Comparison of ENCODE assay signal across 16 cellular contexts in the genomic region with DNA sequence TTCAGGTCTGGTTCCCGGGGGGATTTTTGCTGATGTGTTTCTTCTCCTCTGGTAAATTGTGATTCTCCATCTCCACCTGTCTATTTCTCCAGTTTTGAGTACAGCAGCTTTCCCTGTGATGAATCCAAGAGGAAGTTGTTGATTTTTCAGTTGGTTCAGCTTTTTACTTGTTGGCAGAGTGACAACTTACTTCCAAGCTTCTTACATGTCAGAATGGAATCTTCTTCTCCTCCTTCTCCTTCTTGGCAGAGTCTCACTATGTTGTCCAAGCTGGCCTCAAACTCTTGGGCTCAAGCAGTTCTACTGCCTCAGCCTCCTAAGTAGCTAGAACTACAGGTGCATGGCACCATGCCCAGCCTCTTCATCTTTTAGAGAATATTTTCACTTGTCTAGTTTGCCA. TPM values are rescaled to one million over a fixed set of nuclear protein-coding genes. Genes with fewer than 3 reads are reported as not detected.
"Had no signal": no experiment of that assay in that cellular context is flagged by ENCODE, and none has a peak within 500 bp of the region (broad histone marks: within the 10 kb centered on the region; RNA-seq: fewer than 3 reads in every experiment).

No MANE protein-coding gene starts in this region.

- H3K4me3 ChIP-seq: adrenal gland, esophagus muscularis mucosa, neural progenitor cell, tibial nerve had no signal

- H3K9me3 ChIP-seq: adrenal gland, esophagus muscularis mucosa, tibial nerve had no signal

- H2AFZ ChIP-seq: neural progenitor cell had no signal

- H3K27ac ChIP-seq: adrenal gland, brain microvascular endothelial cell, neural progenitor cell, tibial nerve had no signal

- H3K4me2 ChIP-seq: neural progenitor cell had no signal

- H3K36me3 ChIP-seq: adrenal gland, brain microvascular endothelial cell, esophagus muscularis mucosa, neural progenitor cell, tibial nerve had no signal

- H3K4me1 ChIP-seq: adrenal gland, neural progenitor cell, tibial nerve had no signal

- H3K27ac Mint-ChIP-seq: activated B cell treated with CpG ODN at 0.5 μM for 24 hours; activated CD4-positive, alpha-beta T cell treated with anti-CD3 and anti-CD28 coated beads, Interleukin-2, amount 10 ng/mL, durations not matched to agents 24 days and 14 days; activated T-helper 2 cell treated with anti-CD3 and anti-CD28 coated beads, Interferon-gamma antibody, Interleukin-2, Interleukin-4, amounts not matched to agents 10 μg/mL and 5 μg/mL and 100 μg/mL, durations not matched to agents 14 hours and 24 hours and 36 hours; neural progenitor cell; stimulated activated effector memory CD8-positive, alpha-beta T cell treated with anti-CD3 and anti-CD28 coated beads, Interleukin-12 subunit alpha, Interleukin-12 subunit beta, amount 100 ng/mL, for 72 hours; T-helper 17 cell had no signal

- H3K9me3 Mint-ChIP-seq: activated B cell treated with CpG ODN at 0.5 μM for 24 hours; activated CD4-positive, alpha-beta T cell treated with anti-CD3 and anti-CD28 coated beads, Interleukin-2, amount 10 ng/mL, durations not matched to agents 24 days and 14 days; activated T-helper 2 cell treated with anti-CD3 and anti-CD28 coated beads, Interferon-gamma antibody, Interleukin-2, Interleukin-4, amounts not matched to agents 10 μg/mL and 5 μg/mL and 100 μg/mL, durations not matched to agents 14 hours and 24 hours and 36 hours; stimulated activated effector memory CD8-positive, alpha-beta T cell treated with anti-CD3 and anti-CD28 coated beads, Interleukin-12 subunit alpha, Interleukin-12 subunit beta, amount 100 ng/mL, for 72 hours had no signal

- H3K4me1 Mint-ChIP-seq: activated B cell treated with CpG ODN at 0.5 μM for 24 hours; activated CD4-positive, alpha-beta T cell treated with anti-CD3 and anti-CD28 coated beads, Interleukin-2, amount 10 ng/mL, durations not matched to agents 24 days and 14 days; stimulated activated effector memory CD8-positive, alpha-beta T cell treated with anti-CD3 and anti-CD28 coated beads, Interleukin-12 subunit alpha, Interleukin-12 subunit beta, amount 100 ng/mL, for 72 hours had no signal

- H3K36me3 Mint-ChIP-seq: neural progenitor cell; stimulated activated effector memory CD8-positive, alpha-beta T cell treated with anti-CD3 and anti-CD28 coated beads, Interleukin-12 subunit alpha, Interleukin-12 subunit beta, amount 100 ng/mL, for 72 hours had no signal

- H3K4me3 Mint-ChIP-seq: activated B cell treated with CpG ODN at 0.5 μM for 24 hours; activated CD4-positive, alpha-beta T cell treated with anti-CD3 and anti-CD28 coated beads, Interleukin-2, amount 10 ng/mL, durations not matched to agents 24 days and 14 days; neural progenitor cell; stimulated activated effector memory CD8-positive, alpha-beta T cell treated with anti-CD3 and anti-CD28 coated beads, Interleukin-12 subunit alpha, Interleukin-12 subunit beta, amount 100 ng/mL, for 72 hours; T-helper 17 cell had no signal

- DNase-seq: activated B cell treated with CpG ODN at 0.5 μM for 24 hours; activated CD4-positive, alpha-beta T cell treated with anti-CD3 and anti-CD28 coated beads, Interleukin-2, amount 10 ng/mL, durations not matched to agents 24 days and 14 days; activated CD8-positive, alpha-beta memory T cell treated with anti-CD3 and anti-CD28 coated beads for 24 hours; activated naive CD4-positive, alpha-beta T cell treated with anti-CD3 and anti-CD28 coated beads, Interleukin-2, amount 50 U/mL, for 16 hours; adrenal gland; brain microvascular endothelial cell; mesendoderm; retina; small intestine; T-helper 17 cell had no signal

RNA-seq across cellular contexts. Expression of gene TMEM92, which starts 33.4 kb away (rescaled TPM):
- total RNA-seq: activated B cell treated with CpG ODN at 0.5 μM for 24 hours, adrenal gland, cerebellum, T-helper 17 cell had no signal
